In the genomic region with DNA sequence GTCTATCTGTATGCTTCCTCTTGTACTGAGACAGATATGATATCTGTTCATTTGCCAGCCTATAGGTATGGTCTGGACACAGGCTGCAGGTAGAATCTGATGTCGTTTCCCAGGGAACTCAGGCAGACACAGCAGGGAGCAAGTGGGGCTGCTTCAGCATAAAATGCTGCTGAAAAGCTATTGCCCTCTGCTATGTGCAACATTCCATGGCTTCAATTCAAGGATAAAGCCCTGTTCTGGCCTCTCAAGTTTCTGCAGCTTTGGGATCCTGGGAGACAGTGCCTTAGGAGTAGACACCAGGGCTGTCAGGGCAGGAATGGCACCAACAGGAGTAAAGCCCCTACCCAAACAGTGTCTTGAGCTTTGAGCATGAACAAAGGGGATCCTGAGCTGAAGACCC, we compare ENCODE assay signal across 16 cellular contexts.
"Had no signal": no experiment of that assay in that cellular context is flagged by ENCODE, and none has a peak within 500 bp of the region (broad histone marks: within the 10 kb centered on the region; RNA-seq: fewer than 3 reads in every experiment).

No MANE protein-coding gene starts in this region.

- H3K27ac ChIP-seq: ascending aorta, esophagus muscularis mucosa, suprapubic skin had no signal

- H3K36me3 Mint-ChIP-seq: type B pancreatic cell had no signal

- H3K27me3 ChIP-seq: ascending aorta, esophagus muscularis mucosa, suprapubic skin had no signal

- DNase-seq: activated naive CD4-positive, alpha-beta T cell treated with Interleukin-2 at 50 U/mL for 16 hours; activated T-cell treated with anti-CD3 and anti-CD28 coated beads for 4 hours; foreskin melanocyte; head of caudate nucleus; left colon; naive B cell; posterior cingulate gyrus; right cardiac atrium had no signal

- H3K4me1 ChIP-seq: ascending aorta, esophagus muscularis mucosa, suprapubic skin had no signal

- H3K27me3 Mint-ChIP-seq: activated T-helper 17 cell treated with anti-CD3 and anti-CD28 coated beads, Interleukin-2, amount 50 U/mL, for 72 hours; stimulated activated naive CD8-positive, alpha-beta T cell treated with anti-CD3 and anti-CD28 coated beads, Interleukin-15, Interleukin-2, amounts not matched to agents 100 ng/mL and 50 ng/mL, for 24 hours; type B pancreatic cell had no signal

- H3K36me3 ChIP-seq: ascending aorta, esophagus muscularis mucosa, suprapubic skin had no signal

- H3K27ac Mint-ChIP-seq: activated T-helper 17 cell treated with anti-CD3 and anti-CD28 coated beads, Interleukin-2, amount 50 U/mL, for 72 hours; naive B cell; stimulated activated naive CD8-positive, alpha-beta T cell treated with anti-CD3 and anti-CD28 coated beads, Interleukin-15, Interleukin-2, amounts not matched to agents 100 ng/mL and 50 ng/mL, for 24 hours; type B pancreatic cell had no signal

- H3K9me3 ChIP-seq: ascending aorta, suprapubic skin had no signal

- H3K4me3 ChIP-seq: ascending aorta, esophagus muscularis mucosa, lung, smooth muscle cell, suprapubic skin had no signal

- H3K4me3 Mint-ChIP-seq: activated T-helper 17 cell treated with anti-CD3 and anti-CD28 coated beads, Interleukin-2, amount 50 U/mL, for 72 hours; naive B cell; stimulated activated naive CD8-positive, alpha-beta T cell treated with anti-CD3 and anti-CD28 coated beads, Interleukin-15, Interleukin-2, amounts not matched to agents 100 ng/mL and 50 ng/mL, for 24 hours; type B pancreatic cell had no signal

- ATAC-seq: activated T-helper 17 cell treated with anti-CD3 and anti-CD28 coated beads, Interleukin-2, amount 50 U/mL, for 72 hours; left colon had no signal

- H3K4me2 ChIP-seq: smooth muscle cell had no signal

- H3K4me1 Mint-ChIP-seq: activated T-helper 17 cell treated with anti-CD3 and anti-CD28 coated beads, Interleukin-2, amount 50 U/mL, for 72 hours; naive B cell had no signal
